ENCODE assay signal across 1 cellular context in genomic region chr14:86708846-86709339, GRCh38.
TF ChIP-seq lines count a peak whose summit lies in the region.

No MANE protein-coding gene starts in this region.

TF ChIP-seq in HepG2, 621 proteins besides CTCF, POLR2A, EP300 and RAD21 (continued from another document and continues in another):
- TF ChIP-seq FOXP4 (CRISPR knock-in tag; IDR thresholded peaks at IDR 0.05) = peak; percentile 98
- peak; percentile 40; the same call in 1 of the 2 replicates for TF ChIP-seq ZMYM3 (CRISPR knock-in tag; IDR thresholded peaks at IDR 0.05)
- no peak for TF ChIP-seq ZBTB7B (CRISPR knock-in tag; IDR thresholded peaks at IDR 0.05)
- no peak for TF ChIP-seq MTF2 (CRISPR knock-in tag; IDR thresholded peaks at IDR 0.05; ENCODE audit: borderline replicate concordance)
- TF ChIP-seq ZNF552 (CRISPR knock-in tag; IDR thresholded peaks at IDR 0.05; ENCODE audit: borderline replicate concordance) = no peak
- peak; percentile 61; the same call in 1 of the 2 replicates for TF ChIP-seq HMGXB3 (CRISPR knock-in tag; IDR thresholded peaks at IDR 0.05; ENCODE audit: borderline replicate concordance)
- TF ChIP-seq RFX3 (CRISPR knock-in tag; IDR thresholded peaks at IDR 0.05) = no peak
- no peak for TF ChIP-seq ZNF501 (CRISPR knock-in tag; IDR thresholded peaks at IDR 0.05)
- no peak for TF ChIP-seq ZNF33B (CRISPR knock-in tag; IDR thresholded peaks at IDR 0.05)
- TF ChIP-seq ZFP36L2 (CRISPR knock-in tag; IDR thresholded peaks at IDR 0.05) = no peak
- TF ChIP-seq SIN3B (IDR thresholded peaks at IDR 0.05; ENCODE audit: low read length) = no peak
- TF ChIP-seq ISL2 (CRISPR knock-in tag; IDR thresholded peaks at IDR 0.05) = peak; percentile 98
- TF ChIP-seq GFI1 (CRISPR knock-in tag; IDR thresholded peaks at IDR 0.05; ENCODE audit: borderline replicate concordance) = peak; percentile 87
- TF ChIP-seq ZNF577 (CRISPR knock-in tag; IDR thresholded peaks at IDR 0.05; ENCODE audit: borderline replicate concordance, low read depth) = no peak
- peak; percentile 90 for TF ChIP-seq NFE2 (CRISPR knock-in tag; IDR thresholded peaks at IDR 0.05)
- TF ChIP-seq BCL3 (CRISPR knock-in tag; IDR thresholded peaks at IDR 0.05) = no peak
- TF ChIP-seq IRF9 (CRISPR knock-in tag; IDR thresholded peaks at IDR 0.05; ENCODE audit: borderline replicate concordance) = no peak
- peak; percentile 81; the same call in 1 of the 2 replicates for TF ChIP-seq KDM4B (CRISPR knock-in tag; IDR thresholded peaks at IDR 0.05)
- peak; percentile 86 for TF ChIP-seq HMG20B (CRISPR knock-in tag; conservative IDR thresholded peaks at IDR 0.05)
- TF ChIP-seq MEIS1 (CRISPR knock-in tag; IDR thresholded peaks at IDR 0.05; ENCODE audit: borderline replicate concordance) = peak; percentile 82; the same call in 1 of the 2 replicates
- TF ChIP-seq NCOR1 (IDR thresholded peaks at IDR 0.05; ENCODE audit: borderline replicate concordance, low read length) = peak; percentile 84; the same call in 1 of the 2 replicates
- TF ChIP-seq, protein P1, sequence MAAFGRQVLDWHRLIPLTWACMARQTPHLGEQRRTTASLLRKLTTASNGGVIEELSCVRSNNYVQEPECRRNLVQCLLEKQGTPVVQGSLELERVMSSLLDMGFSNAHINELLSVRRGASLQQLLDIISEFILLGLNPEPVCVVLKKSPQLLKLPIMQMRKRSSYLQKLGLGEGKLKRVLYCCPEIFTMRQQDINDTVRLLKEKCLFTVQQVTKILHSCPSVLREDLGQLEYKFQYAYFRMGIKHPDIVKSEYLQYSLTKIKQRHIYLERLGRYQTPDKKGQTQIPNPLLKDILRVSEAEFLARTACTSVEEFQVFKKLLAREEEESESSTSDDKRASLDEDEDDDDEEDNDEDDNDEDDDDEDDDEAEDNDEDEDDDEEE (CRISPR knock-in tag; IDR thresholded peaks at IDR 0.05) = no peak
- 0 out of 2 replicates have a peak, but pooled peaks have one; percentile 42 for TF ChIP-seq ZNF639 (CRISPR knock-in tag; conservative IDR thresholded peaks at IDR 0.05)
- no peak for TF ChIP-seq ZFP90 (CRISPR knock-in tag; IDR thresholded peaks at IDR 0.05; ENCODE audit: borderline replicate concordance)
- TF ChIP-seq TBP (CRISPR knock-in tag; IDR thresholded peaks at IDR 0.05) = no peak
- TF ChIP-seq ATM (IDR thresholded peaks at IDR 0.05; ENCODE audit: borderline replicate concordance) = no peak
- no peak for TF ChIP-seq ZNF282 (IDR thresholded peaks at IDR 0.05; ENCODE audit: partially characterized antibody)
- no peak for TF ChIP-seq ZNF280B (CRISPR knock-in tag; IDR thresholded peaks at IDR 0.05; ENCODE audit: borderline replicate concordance)
- TF ChIP-seq HOXA3 (CRISPR knock-in tag; IDR thresholded peaks at IDR 0.05) = peak; percentile 63
- TF ChIP-seq, protein P2, sequence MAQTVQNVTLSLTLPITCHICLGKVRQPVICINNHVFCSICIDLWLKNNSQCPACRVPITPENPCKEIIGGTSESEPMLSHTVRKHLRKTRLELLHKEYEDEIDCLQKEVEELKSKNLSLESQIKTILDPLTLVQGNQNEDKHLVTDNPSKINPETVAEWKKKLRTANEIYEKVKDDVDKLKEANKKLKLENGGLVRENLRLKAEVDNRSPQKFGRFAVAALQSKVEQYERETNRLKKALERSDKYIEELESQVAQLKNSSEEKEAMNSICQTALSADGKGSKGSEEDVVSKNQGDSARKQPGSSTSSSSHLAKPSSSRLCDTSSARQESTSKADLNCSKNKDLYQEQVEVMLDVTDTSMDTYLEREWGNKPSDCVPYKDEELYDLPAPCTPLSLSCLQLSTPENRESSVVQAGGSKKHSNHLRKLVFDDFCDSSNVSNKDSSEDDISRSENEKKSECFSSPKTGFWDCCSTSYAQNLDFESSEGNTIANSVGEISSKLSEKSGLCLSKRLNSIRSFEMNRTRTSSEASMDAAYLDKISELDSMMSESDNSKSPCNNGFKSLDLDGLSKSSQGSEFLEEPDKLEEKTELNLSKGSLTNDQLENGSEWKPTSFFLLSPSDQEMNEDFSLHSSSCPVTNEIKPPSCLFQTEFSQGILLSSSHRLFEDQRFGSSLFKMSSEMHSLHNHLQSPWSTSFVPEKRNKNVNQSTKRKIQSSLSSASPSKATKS (CRISPR knock-in tag; IDR thresholded peaks at IDR 0.05) = no peak
- no peak for TF ChIP-seq CENPT (CRISPR knock-in tag; IDR thresholded peaks at IDR 0.05; ENCODE audit: low read depth)
- no peak for TF ChIP-seq KDM1A (CRISPR knock-in tag; IDR thresholded peaks at IDR 0.05)
- TF ChIP-seq HNRNPUL1 (IDR thresholded peaks at IDR 0.05; ENCODE audit: low read depth, low read length) = peak; percentile 30; the same call in 1 of the 2 replicates
- TF ChIP-seq ZNF543 (CRISPR knock-in tag; IDR thresholded peaks at IDR 0.05) = no peak
- TF ChIP-seq ZNF777 (CRISPR knock-in tag; IDR thresholded peaks at IDR 0.05) = no peak
- peak; percentile 97 for TF ChIP-seq ZMYM4 (CRISPR knock-in tag; IDR thresholded peaks at IDR 0.05)
- TF ChIP-seq FOXM1 (CRISPR knock-in tag; IDR thresholded peaks at IDR 0.05) = no peak
- peak; percentile 56; the same call in 1 of the 2 replicates for TF ChIP-seq HDAC1 (CRISPR knock-in tag; IDR thresholded peaks at IDR 0.05)
- no peak for TF ChIP-seq MXD1 (CRISPR knock-in tag; IDR thresholded peaks at IDR 0.05)
- TF ChIP-seq THAP11 (CRISPR knock-in tag; IDR thresholded peaks at IDR 0.05) = peak; percentile 72
- peak; percentile 98; the same call in 1 of the 2 replicates for TF ChIP-seq FOXJ3 (CRISPR knock-in tag; IDR thresholded peaks at IDR 0.05; ENCODE audit: borderline replicate concordance)
- TF ChIP-seq ZNF75D (CRISPR knock-in tag; IDR thresholded peaks at IDR 0.05; ENCODE audit: borderline replicate concordance) = no peak
- peak; percentile 84 for TF ChIP-seq MAFF (IDR thresholded peaks at IDR 0.05; ENCODE audit: low read depth, low read length)
- TF ChIP-seq SUZ12 (IDR thresholded peaks at IDR 0.05; ENCODE audit: low read depth, low read length) = no peak
- TF ChIP-seq TCF7L2 (IDR thresholded peaks at IDR 0.05; ENCODE audit: low read depth, low read length) = no peak
- TF ChIP-seq NR2F6 (IDR thresholded peaks at IDR 0.05) = peak; percentile 94
- TF ChIP-seq NR2F6 (CRISPR knock-in tag; IDR thresholded peaks at IDR 0.05) = peak; percentile 90
- no peak for TF ChIP-seq ZNF446 (CRISPR knock-in tag; IDR thresholded peaks at IDR 0.05)
- TF ChIP-seq, protein P3, sequence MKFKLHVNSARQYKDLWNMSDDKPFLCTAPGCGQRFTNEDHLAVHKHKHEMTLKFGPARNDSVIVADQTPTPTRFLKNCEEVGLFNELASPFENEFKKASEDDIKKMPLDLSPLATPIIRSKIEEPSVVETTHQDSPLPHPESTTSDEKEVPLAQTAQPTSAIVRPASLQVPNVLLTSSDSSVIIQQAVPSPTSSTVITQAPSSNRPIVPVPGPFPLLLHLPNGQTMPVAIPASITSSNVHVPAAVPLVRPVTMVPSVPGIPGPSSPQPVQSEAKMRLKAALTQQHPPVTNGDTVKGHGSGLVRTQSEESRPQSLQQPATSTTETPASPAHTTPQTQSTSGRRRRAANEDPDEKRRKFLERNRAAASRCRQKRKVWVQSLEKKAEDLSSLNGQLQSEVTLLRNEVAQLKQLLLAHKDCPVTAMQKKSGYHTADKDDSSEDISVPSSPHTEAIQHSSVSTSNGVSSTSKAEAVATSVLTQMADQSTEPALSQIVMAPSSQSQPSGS (CRISPR knock-in tag; IDR thresholded peaks at IDR 0.05) = peak; percentile 94
- TF ChIP-seq PHB2 (IDR thresholded peaks at IDR 0.05; ENCODE audit: partially characterized antibody) = no peak
